Comparison of ENCODE assay signal across 9 cellular contexts in the genomic region with DNA sequence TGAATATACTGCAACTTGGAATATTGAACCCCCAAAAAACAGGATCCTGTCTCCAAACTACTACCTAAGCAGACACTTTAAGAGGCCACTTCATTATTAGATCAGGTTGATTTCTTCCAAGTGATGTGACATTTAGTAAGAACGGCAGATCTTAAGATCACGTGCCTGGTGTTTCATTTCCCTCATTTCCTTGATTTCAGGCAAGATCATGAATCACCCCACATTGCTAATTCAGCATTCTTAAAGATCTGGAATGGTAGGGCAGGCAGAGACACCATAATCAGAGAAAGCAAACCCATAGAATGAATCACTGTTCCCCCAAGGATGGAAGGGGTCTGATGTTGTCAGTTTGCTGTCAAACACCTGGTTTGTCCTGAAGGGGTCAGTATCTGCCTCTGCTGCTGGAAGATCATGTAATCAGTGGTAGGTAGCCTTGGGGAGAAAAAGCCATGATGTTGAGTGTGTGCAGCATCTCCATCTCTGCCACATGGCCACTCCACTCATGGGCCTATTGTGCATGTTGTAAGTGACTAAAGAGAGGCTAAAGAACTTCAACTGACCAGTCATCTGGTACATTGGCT.
A peak's percentile ranks its signal among the peaks of the same experiment; 100 is the strongest.
DNase-seq lines count a peak whose midpoint lies in the region; ATAC-seq and TF ChIP-seq lines count a peak whose summit lies in the region.
"Had no signal": no experiment of that assay in that cellular context is flagged by ENCODE, and none has a peak within 500 bp of the region (broad histone marks: within the 10 kb centered on the region; RNA-seq: fewer than 3 reads in every experiment).

No MANE protein-coding gene starts in this region.

- H3K4me2 ChIP-seq in Karpas-422 (ENCODE audit: low read depth, low read length, poor library complexity, severe bottlenecking) = no peak overlapping the region

- intact Hi-C loops in right lobe of liver (cut with DNase I) = no loop called here
- intact Hi-C loops in Right ventricle myocardium superior (cut with DNase I) = no loop called here

- H3K4me3 ChIP-seq in Karpas-422 (ENCODE audit: low read length) = no peak overlapping the region
- H3K4me3 ChIP-seq in right lobe of liver = no peak overlapping the region
- H3K4me3 ChIP-seq: prostate gland had no signal

- H3K9me2 ChIP-seq in Karpas-422 (replicated peaks; ENCODE audit: insufficient read depth, low read length) = no peaks in the 10 kb centered on the region

- H3K27ac ChIP-seq in Karpas-422 (ENCODE audit: low read length) (no peak overlapping the region), right lobe of liver (no peak overlapping the region)
- H3K27ac ChIP-seq: prostate gland had no signal

- peak overlapping the region; percentile 96 for H3K27ac Mint-ChIP-seq in activated naive CD8-positive, alpha-beta T cell treated with anti-CD3 and anti-CD28 coated beads, Interleukin-2, amount 50 U/mL, for 24 hours

- H3K4me3 Mint-ChIP-seq in activated naive CD8-positive, alpha-beta T cell treated with anti-CD3 and anti-CD28 coated beads, Interleukin-2, amount 50 U/mL, for 24 hours = no peak overlapping the region

- H3K9me3 ChIP-seq in Karpas-422 (ENCODE audit: low read length) = no peaks in the 10 kb centered on the region
- no peaks in the 10 kb centered on the region for H3K9me3 ChIP-seq in right lobe of liver
- H3K9me3 ChIP-seq: prostate gland had no signal

- 100% methylated on average over 2 of the region's 2 CpGs for WGBS in right lobe of liver (ENCODE audit: insufficient coverage, low coverage, low lambda C conversion rate, missing lambda C conversion rate)

- peak; percentile 23 to 60 (median 35) for TF ChIP-seq CTCF in right lobe of liver (IDR thresholded peaks at IDR 0.05)

- H3K27me3 Mint-ChIP-seq in activated naive CD8-positive, alpha-beta T cell treated with anti-CD3 and anti-CD28 coated beads, Interleukin-2, amount 50 U/mL, for 24 hours = no peaks in the 10 kb centered on the region

- H3K36me3 ChIP-seq in Karpas-422 (ENCODE audit: insufficient read depth, low read length) (no peaks in the 10 kb centered on the region), right lobe of liver (no peaks in the 10 kb centered on the region)
- H3K36me3 ChIP-seq: prostate gland had no signal

- H3K79me2 ChIP-seq in Karpas-422 (ENCODE audit: low read length) = 0 out of 2 replicates have a peak, but pooled peaks cover 10% of the 10 kb centered on the region

- no peak overlapping the region for H3K9ac ChIP-seq in Karpas-422 (ENCODE audit: low read length)

- H3K4me1 Mint-ChIP-seq in activated naive CD8-positive, alpha-beta T cell treated with anti-CD3 and anti-CD28 coated beads, Interleukin-2, amount 50 U/mL, for 24 hours = peaks cover 47% of the 10 kb centered on the region

- H3K9me3 Mint-ChIP-seq in activated naive CD8-positive, alpha-beta T cell treated with anti-CD3 and anti-CD28 coated beads, Interleukin-2, amount 50 U/mL, for 24 hours = peaks cover 3% of the 10 kb centered on the region

- peak; percentile 17 for DNase-seq in ELR (ENCODE audit: low read depth)
- DNase-seq in Karpas-422 = peak; percentile 64
- no peak for DNase-seq in activated naive CD8-positive, alpha-beta T cell treated with anti-CD3 and anti-CD28 coated beads, Interleukin-2, amount 50 U/mL, for 24 hours
- no peak for DNase-seq in right lobe of liver
- no peak for DNase-seq in NCI-H1930 (lab: John Stamatoyannopoulos, UW)
- no peak for DNase-seq in glomerular visceral epithelial cell (ENCODE audit: extremely low spot score)
- no peak for DNase-seq in Right ventricle myocardium superior
- DNase-seq: SHP77 had no signal

- no peak for TF ChIP-seq POLR2A in right lobe of liver (IDR thresholded peaks at IDR 0.05)

- peak; percentile 30 for ATAC-seq in activated naive CD8-positive, alpha-beta T cell treated with anti-CD3 and anti-CD28 coated beads, Interleukin-2, amount 50 U/mL, for 24 hours
- ATAC-seq in right lobe of liver = peak; percentile 52 to 72 (median 58)
- no peak for ATAC-seq in Right ventricle myocardium superior (ENCODE audit: poor library complexity)

- no peak overlapping the region for H2AFZ ChIP-seq in Karpas-422 (ENCODE audit: low read length)

- H3K4me1 ChIP-seq in Karpas-422 (ENCODE audit: low read length) (peaks cover 20% of the 10 kb centered on the region), right lobe of liver (no peaks in the 10 kb centered on the region)
- H3K4me1 ChIP-seq: prostate gland had no signal

- H3K36me3 Mint-ChIP-seq in activated naive CD8-positive, alpha-beta T cell treated with anti-CD3 and anti-CD28 coated beads, Interleukin-2, amount 50 U/mL, for 24 hours (ENCODE audit: low read depth) = peaks cover 19% of the 10 kb centered on the region

- H3K27me3 ChIP-seq in Karpas-422 (ENCODE audit: low read length) (no peaks in the 10 kb centered on the region), right lobe of liver (no peaks in the 10 kb centered on the region)

- H4K20me1 ChIP-seq in Karpas-422 (ENCODE audit: insufficient read depth, low read depth, low read length) = no peaks in the 10 kb centered on the region

Comparison
In these comparisons a context has a peak if more than half of its experiments do, and no peak if none do; other contexts are left out.
1. DNase-seq: peak in ELR (single experiment) and Karpas-422 (single experiment); none in activated naive CD8-positive, alpha-beta T cell treated with anti-CD3 and anti-CD28 coated beads, Interleukin-2, amount 50 U/mL, for 24 hours (single experiment), right lobe of liver (0 of 3), NCI-H1930 (0 of 2), glomerular visceral epithelial cell (single experiment) and Right ventricle myocardium superior (single experiment).